Comparison of ENCODE assay signal across 8 cellular contexts in the genomic region with DNA sequence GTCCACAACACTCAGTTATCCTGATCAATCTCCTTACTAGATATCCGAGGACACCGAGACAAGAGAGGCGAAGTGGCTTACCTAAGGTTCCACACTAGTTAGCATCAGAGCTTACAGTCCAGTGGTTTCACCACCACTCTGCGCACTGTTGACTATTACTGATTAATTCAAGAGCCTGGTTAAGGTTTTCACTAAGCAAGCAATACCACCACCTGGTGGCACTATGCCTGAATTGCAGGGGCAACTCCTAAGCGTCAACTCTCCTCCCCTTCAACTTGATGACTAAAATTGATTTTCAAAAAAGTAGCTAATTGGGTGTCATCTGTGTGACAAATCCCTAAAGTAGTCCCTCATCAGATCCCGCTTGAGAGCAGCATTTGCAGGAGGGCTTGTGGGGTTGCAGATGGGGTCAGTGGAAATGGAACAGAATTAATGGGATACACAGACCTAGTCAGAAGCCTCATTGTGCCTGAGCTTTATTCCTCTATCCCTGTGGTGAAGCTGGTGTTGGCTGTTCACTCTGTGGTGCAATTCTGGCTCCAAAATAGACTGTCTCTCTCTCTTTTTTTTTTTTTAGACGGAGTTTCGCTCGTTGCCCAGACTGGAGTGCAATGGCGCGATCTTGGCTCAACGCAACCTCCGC. TPM values are rescaled to one million over a fixed set of nuclear protein-coding genes. Genes with fewer than 3 reads are reported as not detected.
DNase-seq lines count a peak whose midpoint lies in the region; ATAC-seq and TF ChIP-seq lines count a peak whose summit lies in the region.

No MANE protein-coding gene starts in this region.

- no peak overlapping the region for H3K4me3 ChIP-seq in lower lobe of right lung

- peaks cover 34% of the 10 kb centered on the region for H3K4me1 Mint-ChIP-seq in activated T-cell treated with anti-CD3 and anti-CD28 coated beads, Interleukin-2, amount 50 U/mL, for 72 hours (ENCODE audit: low read depth)
- peaks cover 4% of the 10 kb centered on the region for H3K4me1 Mint-ChIP-seq in T-helper 2 cell treated with Interferon-gamma antibody and Interleukin-4, amounts not matched to agents 5 μg/mL and 100 μg/mL, for 36 hours (ENCODE audit: low read depth)

- peak; percentile 46 for TF ChIP-seq CTCF in lower lobe of right lung (IDR thresholded peaks at IDR 0.05)

- H3K9me3 Mint-ChIP-seq in activated T-cell treated with anti-CD3 and anti-CD28 coated beads, Interleukin-2, amount 50 U/mL, for 72 hours: peaks cover 0 to 2% of the 10 kb centered on the region in 2 donors
- peaks cover 7% of the 10 kb centered on the region for H3K9me3 Mint-ChIP-seq in T-helper 2 cell treated with Interferon-gamma antibody and Interleukin-4, amounts not matched to agents 5 μg/mL and 100 μg/mL, for 36 hours

- H3K4me3 Mint-ChIP-seq in activated T-cell treated with anti-CD3 and anti-CD28 coated beads, Interleukin-2, amount 50 U/mL, for 72 hours: no peak overlapping the region
- no peak overlapping the region for H3K4me3 Mint-ChIP-seq in T-helper 2 cell treated with Interferon-gamma antibody and Interleukin-4, amounts not matched to agents 5 μg/mL and 100 μg/mL, for 36 hours

- H3K9me3 ChIP-seq in lower lobe of right lung: no peaks in the 10 kb centered on the region

- no peaks in the 10 kb centered on the region for H3K4me1 ChIP-seq in lower lobe of right lung

- peaks cover 0 to under 1% of the 10 kb centered on the region in 2 donors for H3K36me3 Mint-ChIP-seq in activated T-cell treated with anti-CD3 and anti-CD28 coated beads, Interleukin-2, amount 50 U/mL, for 72 hours (ENCODE audit: insufficient read depth in 2 of 2)
- no peaks in the 10 kb centered on the region for H3K36me3 Mint-ChIP-seq in T-helper 2 cell treated with Interferon-gamma antibody and Interleukin-4, amounts not matched to agents 5 μg/mL and 100 μg/mL, for 36 hours (ENCODE audit: low read depth)

- H3K36me3 ChIP-seq in lower lobe of right lung: no peaks in the 10 kb centered on the region

- no peak overlapping the region for H3K27ac ChIP-seq in lower lobe of right lung

- peak overlapping the region; percentile 31 for H3K27ac Mint-ChIP-seq in activated T-cell treated with anti-CD3 and anti-CD28 coated beads, Interleukin-2, amount 50 U/mL, for 72 hours
- no peak overlapping the region for H3K27ac Mint-ChIP-seq in T-helper 2 cell treated with Interferon-gamma antibody and Interleukin-4, amounts not matched to agents 5 μg/mL and 100 μg/mL, for 36 hours

- H3K27me3 Mint-ChIP-seq in activated T-cell treated with anti-CD3 and anti-CD28 coated beads, Interleukin-2, amount 50 U/mL, for 72 hours (ENCODE audit: low read depth): no peaks in the 10 kb centered on the region
- H3K27me3 Mint-ChIP-seq in T-helper 2 cell treated with Interferon-gamma antibody and Interleukin-4, amounts not matched to agents 5 μg/mL and 100 μg/mL, for 36 hours (ENCODE audit: low read depth): no peaks in the 10 kb centered on the region

- H3K27me3 ChIP-seq in lower lobe of right lung (ENCODE audit: low read depth): no peaks in the 10 kb centered on the region

- DNase-seq in NCI-H2227 (lab: John Stamatoyannopoulos, UW; ENCODE audit: unreplicated experiment): peak; percentile 27
- DNase-seq in NCI-H2227 treated with DMSO at 0.1 percent for 48 hours (lab: John Stamatoyannopoulos, UW): no peak
- peak; percentile 71 for DNase-seq in NCI-H1694 (lab: John Stamatoyannopoulos, UW)
- peak; percentile 44 to 46 for DNase-seq in activated T-cell treated with anti-CD3 and anti-CD28 coated beads, Interleukin-2, amount 50 U/mL, for 72 hours
- no peak for DNase-seq in lower lobe of right lung
- no peak for DNase-seq in NCI-H1048 (lab: John Stamatoyannopoulos, UW)
- no peak for DNase-seq in T-helper 2 cell treated with Interferon-gamma antibody and Interleukin-4, amounts not matched to agents 5 μg/mL and 100 μg/mL, for 36 hours (ENCODE audit: low spot score)

- intact Hi-C loops in lower lobe of right lung (cut with DNase I): no loop called here

- ATAC-seq in activated T-cell treated with anti-CD3 and anti-CD28 coated beads, Interleukin-2, amount 50 U/mL, for 72 hours (replicated peaks in 1 of 2): no peak
- ATAC-seq in lower lobe of right lung (no peak), GM19324 (IDR thresholded peaks at IDR 0.05; ENCODE audit: low FRiP score, unreplicated experiment) (no peak)

RNA-seq across cellular contexts. Expression of a gene that starts 9.1 kb away (rescaled TPM):
- total RNA-seq in activated T-cell treated with anti-CD3 and anti-CD28 coated beads, Interleukin-2, amount 50 U/mL, for 72 hours: 10 to 100 TPM; 13.3 to 15.3 TPM
- 8.4 TPM for total RNA-seq in lower lobe of right lung

RNA-seq across cellular contexts. Expression of a gene that starts 27.7 kb away (rescaled TPM):
- 1 to 10 TPM; 5.5 to 7.3 TPM for total RNA-seq in activated T-cell treated with anti-CD3 and anti-CD28 coated beads, Interleukin-2, amount 50 U/mL, for 72 hours
- total RNA-seq in lower lobe of right lung: 3.3 TPM

Comparison
In these comparisons a context has a peak if more than half of its experiments do, and no peak if none do; other contexts are left out.
1. DNase-seq: peak in NCI-H2227 (single experiment), NCI-H1694 (single experiment) and activated T-cell treated with anti-CD3 and anti-CD28 coated beads, Interleukin-2, amount 50 U/mL, for 72 hours (2 of 2); none in NCI-H2227 treated with DMSO at 0.1 percent for 48 hours (single experiment), lower lobe of right lung (single experiment), NCI-H1048 (single experiment) and T-helper 2 cell treated with Interferon-gamma antibody and Interleukin-4, amounts not matched to agents 5 μg/mL and 100 μg/mL, for 36 hours (single experiment).